Comparison of ENCODE assay signal across 8 cellular contexts in genomic region chr11:102430158-102430836, GRCh38. TPM values are rescaled to one million over a fixed set of nuclear protein-coding genes. Genes with fewer than 3 reads are reported as not detected.
A peak's percentile ranks its signal among the peaks of the same experiment; 100 is the strongest.
DNase-seq lines count a peak whose midpoint lies in the region; ATAC-seq and TF ChIP-seq lines count a peak whose summit lies in the region.

No MANE protein-coding gene starts in this region.

- no peaks in the 10 kb centered on the region for H3K27me3 ChIP-seq in BLaER1 treated with 17β-estradiol and CSF1 and Interleukin-3, amounts not matched to agents 10 nM and 100 nM

- peak overlapping the region; percentile 33; the same call in 1 of the 2 replicates for H3K27ac Mint-ChIP-seq in WTC11

- peak overlapping the region in 5 of 11 experiments; percentile 0 to 48 (median 5); a peak in 1 of 22 replicates for H3K9ac ChIP-seq in BLaER1 treated with 17β-estradiol and CSF1 and Interleukin-3, amounts not matched to agents 10 nM and 100 nM

- H3K36me3 Mint-ChIP-seq in WTC11 = peaks cover 49% of the 10 kb centered on the region

- no peak for TF ChIP-seq CTCF in WTC11 (IDR thresholded peaks at IDR 0.05)

- H3K4me3 Mint-ChIP-seq in WTC11 = no peak overlapping the region

- peak; percentile 84 for ATAC-seq in GM19023 (IDR thresholded peaks at IDR 0.05; ENCODE audit: unreplicated experiment)
- peak; percentile 94 for ATAC-seq in HG03064 (IDR thresholded peaks at IDR 0.05; ENCODE audit: low read depth, unreplicated experiment)
- peak; percentile 30 for ATAC-seq in WTC11

- H3K36me3 ChIP-seq in BLaER1 treated with 17β-estradiol and CSF1 and Interleukin-3, amounts not matched to agents 10 nM and 100 nM = peaks cover 43 to 88% (median 64%) of the 10 kb centered on the region in 11 experiments

- peaks cover 25 to 79% (median 32%) of the 10 kb centered on the region in 10 experiments for H3K4me1 ChIP-seq in BLaER1 treated with 17β-estradiol and CSF1 and Interleukin-3, amounts not matched to agents 10 nM and 100 nM

- peaks cover 38% of the 10 kb centered on the region for H3K9me3 Mint-ChIP-seq in WTC11

- CTCF ChIA-PET in WTC11 (lab: Charles Lee) = interaction anchor here (1.5 kb wide), 1 partner anchor 236 kb away, joined by 5 read pairs; no protein-coding TSS in a partner anchor

- peaks cover 35 to 63% (median 49%) of the 10 kb centered on the region in 11 experiments; a peak in 20 of 22 replicates for H4K20me1 ChIP-seq in BLaER1 treated with 17β-estradiol and CSF1 and Interleukin-3, amounts not matched to agents 10 nM and 100 nM

- peaks cover 32% of the 10 kb centered on the region for H3K4me1 Mint-ChIP-seq in WTC11

- POLR2A ChIA-PET in WTC11 (lab: Charles Lee) = no interaction called here

- H3K4me2 ChIP-seq in BLaER1 treated with 17β-estradiol and CSF1 and Interleukin-3, amounts not matched to agents 10 nM and 100 nM = peak overlapping the region; percentile 35 to 86 (median 56); a peak in 21 of 22 replicates

- H3K9me3 ChIP-seq in BLaER1 treated with 17β-estradiol and CSF1 and Interleukin-3, amounts not matched to agents 10 nM and 100 nM (replicated peaks in 1 of 11) = peaks cover 35 to 41% (median 39%) of the 10 kb centered on the region in 11 experiments

- H3K27ac ChIP-seq in BLaER1 treated with 17β-estradiol and CSF1 and Interleukin-3, amounts not matched to agents 10 nM and 100 nM = peak overlapping the region in 9 of 11 experiments; percentile 1 to 55 (median 20); a peak in 13 of 22 replicates

- no peaks in the 10 kb centered on the region; the same call in none of the 2 replicates for H3K27me3 Mint-ChIP-seq in WTC11 (ENCODE audit: low read depth)

- DNase-seq in WTC11 (ENCODE audit: low spot score) = no peak
- peak; percentile 14 for DNase-seq in skeletal muscle cell (ENCODE audit: low read depth)
- DNase-seq in NCI-H146 (lab: John Stamatoyannopoulos, UW) = no peak
- no peak for DNase-seq in HuH-7.5 (ENCODE audit: low spot score)
- DNase-seq in DMS79 treated with DMSO at 0.1 percent for 48 hours (lab: John Stamatoyannopoulos, UW) = no peak

- no peak overlapping the region for H3K4me3 ChIP-seq in BLaER1 treated with 17β-estradiol and CSF1 and Interleukin-3, amounts not matched to agents 10 nM and 100 nM
- no peak overlapping the region for H3K4me3 ChIP-seq in skeletal muscle cell (ENCODE audit: low read depth, low read length)

TF ChIP-seq in WTC11, 78 proteins besides CTCF, POLR2A, EP300 and RAD21:
- TF ChIP-seq ZSCAN18 (CRISPR knock-in tag; IDR thresholded peaks at IDR 0.05) (no peak), E2F1 (CRISPR knock-in tag; IDR thresholded peaks at IDR 0.05) (no peak)

RNA-seq across cellular contexts. Expression of gene TMEM123, which starts 22.3 kb away (rescaled TPM):
- total RNA-seq in WTC11 (2021) = 102 to 116 TPM (median 114 TPM) in 3 replicates

Comparison
In these comparisons a context has a peak if more than half of its experiments do, and no peak if none do; other contexts are left out.
1. ATAC-seq: peak in every context shown above with its lines; median percentile 94 in HG03064; 84 in GM19023; 30 in WTC11.